9 cellular contexts compared by ENCODE assay signal in the genomic region with DNA sequence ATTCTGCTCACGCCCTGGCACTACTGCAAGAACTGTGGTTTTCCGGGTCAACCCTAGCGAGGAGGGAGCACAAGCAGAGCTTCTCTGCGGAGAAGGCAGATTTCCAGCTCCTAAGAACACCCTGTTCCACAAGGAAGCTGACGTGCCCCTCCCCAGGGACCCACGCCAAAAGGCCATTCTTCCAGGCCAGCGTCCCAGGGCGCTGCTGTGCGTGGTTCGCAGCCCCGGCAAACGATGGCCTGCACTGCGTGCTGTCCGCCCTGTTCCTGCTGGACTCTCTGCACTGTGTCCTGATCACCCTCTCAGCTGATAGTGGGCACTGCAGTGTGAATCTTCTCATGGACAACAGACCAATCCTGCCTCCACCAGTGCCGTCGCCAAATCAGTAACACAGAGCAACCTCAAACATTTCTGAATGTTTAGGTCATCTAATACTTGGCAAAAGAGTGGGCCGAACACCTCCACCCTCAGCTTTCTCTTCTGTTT. TPM values are rescaled to one million over a fixed set of nuclear protein-coding genes. Genes with fewer than 3 reads are reported as not detected.
A peak's percentile ranks its signal among the peaks of the same experiment; 100 is the strongest.
DNase-seq lines count a peak whose midpoint lies in the region; ATAC-seq and TF ChIP-seq lines count a peak whose summit lies in the region.
"Had no signal": no experiment of that assay in that cellular context is flagged by ENCODE, and none has a peak within 500 bp of the region (broad histone marks: within the 10 kb centered on the region; RNA-seq: fewer than 3 reads in every experiment).

No MANE protein-coding gene starts in this region.

- no peak for TF ChIP-seq POLR2A in sigmoid colon (IDR thresholded peaks at IDR 0.05)

- peak; percentile 89 for DNase-seq in GM03348 (ENCODE audit: low spot score)
- DNase-seq in MCF 10A (ENCODE audit: unreplicated experiment): peak; percentile 82
- peak; percentile 92 to 95 (median 94) for DNase-seq in right cardiac atrium
- DNase-seq in sigmoid colon: peak; percentile 88
- DNase-seq in NOMO-1 treated with DMSO at 0.1 percent for 48 hours (lab: John Stamatoyannopoulos, UW; ENCODE audit: unreplicated experiment): no peak
- DNase-seq in WERI-Rb-1: no peak
- no peak for DNase-seq in NCI-H510A treated with DMSO at 0.1 percent for 48 hours (lab: John Stamatoyannopoulos, UW)
- DNase-seq: activated naive CD8-positive, alpha-beta T cell treated with anti-CD3 and anti-CD28 coated beads, Interleukin-2, amount 10 ng/mL, durations not matched to agents 7 days and 5 days had no signal

- no peaks in the 10 kb centered on the region for H3K27me3 Mint-ChIP-seq in MCF 10A (ENCODE audit: insufficient read depth, unreplicated experiment)
- H3K27me3 Mint-ChIP-seq: activated naive CD8-positive, alpha-beta T cell treated with anti-CD3 and anti-CD28 coated beads, Interleukin-2, amount 10 ng/mL, durations not matched to agents 7 days and 5 days had no signal

- H3K27me3 ChIP-seq in right cardiac atrium (ENCODE audit: control insufficient read depth, insufficient read depth): no peaks in the 10 kb centered on the region
- no peaks in the 10 kb centered on the region for H3K27me3 ChIP-seq in sigmoid colon
- no peaks in the 10 kb centered on the region for H3K27me3 ChIP-seq in WERI-Rb-1 (ENCODE audit: insufficient read depth, low read depth, severe bottlenecking)

- peak overlapping the region; percentile 92 for H3K27ac ChIP-seq in right cardiac atrium (ENCODE audit: low read length)
- H3K27ac ChIP-seq in sigmoid colon: peak overlapping the region; percentile 78 to 88 (median 84)
- H3K27ac ChIP-seq in WERI-Rb-1: no peak overlapping the region

- TF ChIP-seq CTCF in MCF 10A (IDR thresholded peaks at IDR 0.05; ENCODE audit: unreplicated experiment): no peak
- TF ChIP-seq CTCF in sigmoid colon (IDR thresholded peaks at IDR 0.05): no peak
- no peak for TF ChIP-seq CTCF in WERI-Rb-1 (IDR thresholded peaks at IDR 0.05; ENCODE audit: low read depth, low read length)

- intact Hi-C loops in MCF 10A (cut with micrococcal nuclease): no loop called here
- intact Hi-C loops in right cardiac atrium (cut with DNase I): loop anchor here in 1 of 4 donors (5.0 kb wide), 1 partner anchor 57 kb away; no protein-coding TSS in a partner anchor
- intact Hi-C loops in sigmoid colon (cut with DNase I): no loop called here

- H3K9me3 ChIP-seq in right cardiac atrium (ENCODE audit: control insufficient read depth, low read length) (no peaks in the 10 kb centered on the region), sigmoid colon (no peaks in the 10 kb centered on the region), WERI-Rb-1 (ENCODE audit: severe bottlenecking) (no peaks in the 10 kb centered on the region)

- no TSS peak for BruUV-seq in MCF 10A (replicated peaks; lab: Mats Ljungman, UMichigan)

- H3K36me3 ChIP-seq in sigmoid colon: peaks cover 17 to 71% (median 36%) of the 10 kb centered on the region in 4 donors
- H3K36me3 ChIP-seq in WERI-Rb-1: peaks cover 20% of the 10 kb centered on the region

- peak overlapping the region; percentile 95 for H3K27ac Mint-ChIP-seq in MCF 10A (ENCODE audit: low read depth, unreplicated experiment)
- H3K27ac Mint-ChIP-seq: activated naive CD8-positive, alpha-beta T cell treated with anti-CD3 and anti-CD28 coated beads, Interleukin-2, amount 10 ng/mL, durations not matched to agents 7 days and 5 days had no signal

- TF ChIP-seq EP300 in sigmoid colon (IDR thresholded peaks at IDR 0.05): peak in 3 of 4 donors; percentile 60 to 90 (median 60)

- H3K9me3 Mint-ChIP-seq in MCF 10A (ENCODE audit: unreplicated experiment): no peaks in the 10 kb centered on the region
- H3K9me3 Mint-ChIP-seq: activated naive CD8-positive, alpha-beta T cell treated with anti-CD3 and anti-CD28 coated beads, Interleukin-2, amount 10 ng/mL, durations not matched to agents 7 days and 5 days had no signal

- peak overlapping the region; percentile 66 for H3K4me3 Mint-ChIP-seq in MCF 10A (ENCODE audit: unreplicated experiment)
- H3K4me3 Mint-ChIP-seq: activated naive CD8-positive, alpha-beta T cell treated with anti-CD3 and anti-CD28 coated beads, Interleukin-2, amount 10 ng/mL, durations not matched to agents 7 days and 5 days had no signal

- ATAC-seq in right cardiac atrium (peak; percentile 90 to 91), HG02610 (IDR thresholded peaks at IDR 0.05; ENCODE audit: unreplicated experiment) (no peak)

- 45% methylated on average over 17 of the region's 17 CpGs for WGBS in right cardiac atrium
- WGBS in sigmoid colon, 2 donors: 89 to 93% methylated on average over 17 of the region's 17 CpGs

- H3K36me3 Mint-ChIP-seq in MCF 10A (ENCODE audit: insufficient read depth, unreplicated experiment): peaks cover 39% of the 10 kb centered on the region

- CTCF ChIA-PET in MCF 10A (lab: Yijun Ruan, JAX): interaction anchor here (0.7 to 2.1 kb wide), 4 partner anchors 8 to 46 kb away, joined by 3 to 11 read pairs (median 4); no protein-coding TSS in a partner anchor

- POLR2A ChIA-PET in MCF 10A (lab: Yijun Ruan, JAX): interaction anchor here (0.7 to 2.0 kb wide), 13 partner anchors 10 to 151 kb away, joined by 3 to 23 read pairs (median 5); a partner anchor contains a TSS

- H3K4me1 ChIP-seq in right cardiac atrium (ENCODE audit: control insufficient read depth, insufficient read depth, low read length) (peaks cover 17% of the 10 kb centered on the region), sigmoid colon (peaks cover 0 to 43% (median 32%) of the 10 kb centered on the region in 4 donors)

- H3K4me1 Mint-ChIP-seq in MCF 10A (ENCODE audit: insufficient read depth, unreplicated experiment): peaks cover 51% of the 10 kb centered on the region
- H3K4me1 Mint-ChIP-seq: activated naive CD8-positive, alpha-beta T cell treated with anti-CD3 and anti-CD28 coated beads, Interleukin-2, amount 10 ng/mL, durations not matched to agents 7 days and 5 days had no signal

- H3K4me3 ChIP-seq in right cardiac atrium (ENCODE audit: low read length): no peak overlapping the region
- H3K4me3 ChIP-seq in sigmoid colon: no peak overlapping the region
- H3K4me3 ChIP-seq in WERI-Rb-1 (ENCODE audit: low read depth, low read length): no peak overlapping the region

RNA-seq across cellular contexts. Expression of a gene that starts 49.1 kb away (rescaled TPM):
- total RNA-seq in MCF 10A (2022): 50.1 and 61.9 TPM in 2 replicates
- total RNA-seq in right cardiac atrium: 100 to 1,000 TPM; 124 to 195 (median 159) TPM
- polyA plus RNA-seq in right cardiac atrium: 132 TPM
- 100 to 1,000 TPM in 1 of 4 donors, 10 to 100 TPM in 3; 35.7 to 104 (median 77.1) TPM for total RNA-seq in sigmoid colon
- 100 to 1,000 TPM in 2 of 3 donors, 10 to 100 TPM in 1; 47.4 to 114 (median 111) TPM for polyA plus RNA-seq in sigmoid colon

Comparison
In these comparisons a context has a peak if more than half of its experiments do, and no peak if none do; other contexts are left out.
1. DNase-seq: peak in GM03348 (single experiment), MCF 10A (single experiment), right cardiac atrium (3 of 3) and sigmoid colon (single experiment); none in NOMO-1 treated with DMSO at 0.1 percent for 48 hours (single experiment), WERI-Rb-1 (single experiment) and NCI-H510A treated with DMSO at 0.1 percent for 48 hours (single experiment).